27 cellular contexts compared by ENCODE assay signal in genomic region chr17:61774724-61775123, GRCh38.
"Had no signal": no experiment of that assay in that cellular context is flagged by ENCODE, and none has a peak within 500 bp of the region (broad histone marks: within the 10 kb centered on the region; RNA-seq: fewer than 3 reads in every experiment).

No MANE protein-coding gene starts in this region.

- ATAC-seq: stimulated activated effector memory CD8-positive, alpha-beta T cell treated with anti-CD3 and anti-CD28 coated beads, Interleukin-12 subunit alpha, Interleukin-12 subunit beta, amount 100 ng/mL, for 72 hours; stimulated activated memory B cell treated with anti-CD40 and anti-IgM and Interleukin-4, amounts not matched to agents 10 μg/mL and 1 μg/mL and 100 μg/mL, for 72 hours; stimulated activated naive B cell treated with anti-CD40 and anti-IgM and Interleukin-4, amounts not matched to agents 10 μg/mL and 1 μg/mL and 100 μg/mL, for 72 hours; stimulated activated naive CD8-positive, alpha-beta T cell treated with anti-CD3 and anti-CD28 coated beads, Interleukin-15, amount 100 ng/mL, for 72 hours; stimulated activated naive CD8-positive, alpha-beta T cell treated with anti-CD3 and anti-CD28 coated beads, Interleukin-15, Interleukin-2, amounts not matched to agents 100 U/mL and 50 U/mL, for 24 hours; upper lobe of right lung had no signal

- DNase-seq: stimulated activated CD4-positive, alpha-beta T cell treated with anti-CD3 and anti-CD28 coated beads, Interleukin-2, amount 100 ng/mL, for 48 hours; stimulated activated CD4-positive, alpha-beta T cell treated with anti-CD3 and anti-CD28 coated beads, Interleukin-4, amount 100 ng/mL, for 1 hour; stimulated activated CD4-positive, alpha-beta T cell treated with anti-CD3 and anti-CD28 coated beads, Interleukin-4, amount 100 ng/mL, for 24 hours; stimulated activated CD4-positive, alpha-beta T cell treated with anti-CD3 and anti-CD28 coated beads, Interleukin-4, amount 100 ng/mL, for 4 hours; stimulated activated CD8-positive, alpha-beta memory T cell treated with anti-CD3 and anti-CD28 coated beads, Interleukin-4, amount 100 ng/mL, for 48 hours; stimulated activated naive B cell treated with anti-CD40 and anti-IgM and Interleukin-4, amounts not matched to agents 10 μg/mL and 1 μg/mL and 100 μg/mL, for 72 hours; stimulated activated naive CD4-positive, alpha-beta T cell; stimulated activated naive CD4-positive, alpha-beta T cell treated with Interleukin-2 at 50 U/mL for 16 hours; stimulated activated naive CD8-positive, alpha-beta T cell treated with anti-CD3 and anti-CD28 coated beads, Interleukin-15, amount 100 ng/mL, for 72 hours; stimulated activated naive CD8-positive, alpha-beta T cell treated with anti-CD3 and anti-CD28 coated beads, Interleukin-15, Interleukin-2, amounts not matched to agents 100 U/mL and 50 U/mL, for 24 hours; stomach; substantia nigra; testis; thyroid gland; tibial artery; transverse colon; trophoblast cell; upper lobe of left lung; upper lobe of right lung; uterus had no signal

- H3K27ac ChIP-seq: stomach, suprapubic skin, testis, thoracic aorta, thyroid gland, tibial artery, tibial nerve, transverse colon, upper lobe of left lung, upper lobe of right lung, uterus, vagina had no signal

- H3K4me1 ChIP-seq: stomach, suprapubic skin, testis, thyroid gland, tibial artery, tibial nerve, transverse colon, upper lobe of left lung, upper lobe of right lung, uterus, vagina had no signal

- H3K27me3 ChIP-seq: stomach, suprapubic skin, testis, thyroid gland, tibial artery, tibial nerve, transverse colon, upper lobe of left lung, upper lobe of right lung, uterus, vagina had no signal

- FAIRE-seq: urothelium cell line had no signal

- H3K4me3 ChIP-seq: stomach, suprapubic skin, testis, thoracic aorta, thyroid gland, tibial artery, tibial nerve, transverse colon, upper lobe of left lung, upper lobe of right lung, uterus, vagina had no signal

- H3K36me3 ChIP-seq: stomach, suprapubic skin, thoracic aorta, thyroid gland, tibial artery, tibial nerve, upper lobe of left lung, upper lobe of right lung, uterus, vagina had no signal

- H3K9me3 ChIP-seq: testis, thyroid gland, uterus had no signal
